In the genomic region with DNA sequence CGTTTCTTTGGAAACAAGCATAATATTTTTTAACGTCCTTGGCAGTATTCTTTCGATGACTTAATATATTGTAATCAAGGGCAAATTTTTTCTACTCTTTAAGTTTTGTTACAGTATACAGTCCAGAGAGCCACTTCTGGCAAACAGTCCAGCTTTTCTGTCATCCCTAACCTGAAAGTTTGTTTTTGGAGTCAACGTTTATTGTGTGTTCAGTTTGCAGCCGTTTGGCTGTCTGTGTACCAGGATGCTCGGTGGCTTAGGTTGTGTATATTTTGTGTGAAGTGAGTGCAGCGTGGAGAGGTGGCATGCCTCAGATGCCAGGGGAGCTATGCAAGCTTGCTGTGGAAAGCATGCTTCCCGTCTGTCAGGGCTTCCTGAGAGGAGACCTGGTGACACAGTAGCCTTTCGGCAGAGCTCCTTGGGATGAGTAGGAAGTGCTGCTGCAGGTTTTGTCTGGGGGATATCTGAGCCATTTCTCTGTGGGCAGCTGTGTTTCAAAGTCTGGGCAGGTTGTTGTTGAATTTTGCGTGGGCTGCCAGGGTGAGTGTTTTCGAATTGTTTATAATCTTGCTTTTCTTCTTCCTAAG, we compare ENCODE assay signal across 9 cellular contexts. TPM values are rescaled to one million over a fixed set of nuclear protein-coding genes. Genes with fewer than 3 reads are reported as not detected.
DNase-seq lines count a peak whose midpoint lies in the region; ATAC-seq and TF ChIP-seq lines count a peak whose summit lies in the region.
"Had no signal": no experiment of that assay in that cellular context is flagged by ENCODE, and none has a peak within 500 bp of the region (broad histone marks: within the 10 kb centered on the region; RNA-seq: fewer than 3 reads in every experiment).

No MANE protein-coding gene starts in this region.

- H3K4me1 Mint-ChIP-seq in osteocyte (ENCODE audit: unreplicated experiment): peaks cover 38% of the 10 kb centered on the region
- H3K4me1 Mint-ChIP-seq in T-helper 17 cell: no peaks in the 10 kb centered on the region

- H3K4me3 Mint-ChIP-seq in osteocyte (ENCODE audit: unreplicated experiment) (no peak overlapping the region), T-helper 17 cell (no peak overlapping the region)

- H3K36me3 ChIP-seq in ascending aorta (no peaks in the 10 kb centered on the region), cardiac muscle cell (peaks cover 19% of the 10 kb centered on the region)
- H3K36me3 ChIP-seq: neutrophil had no signal

- intact Hi-C loops in ascending aorta (cut with DNase I): loop anchor here (5.0 kb wide), 1 partner anchor 122 kb away; no protein-coding TSS in a partner anchor

- DNase-seq in AG09319 (ENCODE audit: extremely low read depth, low read depth): peak; percentile 37
- no peak for DNase-seq in ascending aorta (ENCODE audit: low spot score in 2 of 2)
- DNase-seq in cardiac muscle cell (ENCODE audit: low read depth in 1 of 2, low spot score in 1 of 2): peak; percentile 38 to 77
- DNase-seq in osteocyte (ENCODE audit: extremely low spot score, unreplicated experiment): no peak
- DNase-seq in anterior cingulate cortex (lab: John Stamatoyannopoulos, UW): no peak
- no peak for DNase-seq in foreskin melanocyte
- no peak for DNase-seq in T-helper 17 cell
- no peak for DNase-seq in SK-N-DZ (ENCODE audit: low spot score)

- H3K4me3 ChIP-seq in ascending aorta: peak overlapping the region; percentile 18 to 47
- no peak overlapping the region for H3K4me3 ChIP-seq in cardiac muscle cell

- H3K27me3 ChIP-seq in ascending aorta: no peaks in the 10 kb centered on the region
- H3K27me3 ChIP-seq in cardiac muscle cell: no peaks in the 10 kb centered on the region
- H3K27me3 ChIP-seq: neutrophil had no signal

- H3K36me3 Mint-ChIP-seq in osteocyte (ENCODE audit: unreplicated experiment) (peaks cover 13% of the 10 kb centered on the region), T-helper 17 cell (ENCODE audit: low read depth) (no peaks in the 10 kb centered on the region)

- H3K27ac ChIP-seq in ascending aorta: peak overlapping the region; percentile 67 to 72
- H3K27ac ChIP-seq in cardiac muscle cell: peak overlapping the region; percentile 73
- H3K27ac ChIP-seq: neutrophil had no signal

- no peaks in the 10 kb centered on the region for H3K9me3 ChIP-seq in ascending aorta
- H3K9me3 ChIP-seq in cardiac muscle cell (ENCODE audit: low read depth): no peaks in the 10 kb centered on the region
- no peaks in the 10 kb centered on the region for H3K9me3 ChIP-seq in T-helper 17 cell (ENCODE audit: control insufficient read depth, low read length, poor library complexity, severe bottlenecking)
- H3K9me3 ChIP-seq: neutrophil had no signal

- H3K27ac Mint-ChIP-seq in osteocyte (ENCODE audit: unreplicated experiment): peak overlapping the region; percentile 65
- no peak overlapping the region for H3K27ac Mint-ChIP-seq in T-helper 17 cell

- peaks cover 0 to 19% of the 10 kb centered on the region in 2 donors for H3K4me1 ChIP-seq in ascending aorta
- H3K4me1 ChIP-seq in cardiac muscle cell (ENCODE audit: low read depth): peaks cover 41% of the 10 kb centered on the region

- H3K9me3 Mint-ChIP-seq in osteocyte (ENCODE audit: unreplicated experiment): peaks cover 7% of the 10 kb centered on the region

- ATAC-seq in T-helper 17 cell: no peak

- no peak for TF ChIP-seq CTCF in AG09319 (IDR thresholded peaks at IDR 0.05; ENCODE audit: low read depth, low read length)
- no peak for TF ChIP-seq CTCF in ascending aorta (IDR thresholded peaks at IDR 0.05)
- TF ChIP-seq CTCF in cardiac muscle cell (IDR thresholded peaks at IDR 0.05; ENCODE audit: low read depth, low read length): no peak
- no peak for TF ChIP-seq CTCF in osteocyte (IDR thresholded peaks at IDR 0.05)

- H3K27me3 Mint-ChIP-seq in osteocyte (ENCODE audit: unreplicated experiment): no peaks in the 10 kb centered on the region
- H3K27me3 Mint-ChIP-seq in T-helper 17 cell: peaks cover 15% of the 10 kb centered on the region

RNA-seq across cellular contexts. Expression of a gene that starts 14.7 kb away (rescaled TPM):
- total RNA-seq in ascending aorta (21.3 TPM), cardiac muscle cell (86.8 and 151 TPM in 2 replicates), osteocyte (56.4 and 57.4 TPM in 2 replicates), T-helper 17 cell (1 to 10 TPM; 1.7 to 4.1 TPM)
- polyA plus RNA-seq in cardiac muscle cell: 169 and 291 TPM in 2 replicates
- polyA plus RNA-seq in SK-N-DZ (2014; cell fraction: cytosol; rRNA removed): 11.4 and 11.5 TPM in 2 replicates
- polyA plus RNA-seq in SK-N-DZ (2014; cell fraction: nucleus; rRNA removed): 6.3 and 7.0 TPM in 2 replicates

Comparison
In these comparisons a context has a peak if more than half of its experiments do, and no peak if none do; other contexts are left out.
1. DNase-seq: peak in AG09319 (single experiment) and cardiac muscle cell (2 of 2); none in ascending aorta (0 of 2), osteocyte (single experiment), anterior cingulate cortex (0 of 58), foreskin melanocyte (single experiment), T-helper 17 cell (0 of 3) and SK-N-DZ (single experiment).